ENCODE assay signal across 9 cellular contexts in genomic region chr12:95004610-95005009, GRCh38. TPM values are rescaled to one million over a fixed set of nuclear protein-coding genes. Genes with fewer than 3 reads are reported as not detected.
DNase-seq lines count a peak whose midpoint lies in the region; ATAC-seq and TF ChIP-seq lines count a peak whose summit lies in the region.
"Had no signal": no experiment of that assay in that cellular context is flagged by ENCODE, and none has a peak within 500 bp of the region (broad histone marks: within the 10 kb centered on the region; RNA-seq: fewer than 3 reads in every experiment).

No MANE protein-coding gene starts in this region.

- TF ChIP-seq CTCF in fibroblast of villous mesenchyme (IDR thresholded peaks at IDR 0.05; ENCODE audit: insufficient read depth, low read depth, low read length) (no peak), GM20000 (IDR thresholded peaks at IDR 0.05; ENCODE audit: extremely low read depth, missing control alignments) (no peak)

- H3K9me3 Mint-ChIP-seq in activated CD4-positive, alpha-beta memory T cell treated with anti-CD3 and anti-CD28 coated beads, Interleukin-2, amount 10 ng/mL, durations not matched to agents 7 days and 5 days = peaks cover 20% of the 10 kb centered on the region

- H3K4me3 ChIP-seq in fibroblast of villous mesenchyme (ENCODE audit: low read depth, low read length) = no peak overlapping the region

- H3K4me1 Mint-ChIP-seq in activated CD4-positive, alpha-beta memory T cell treated with anti-CD3 and anti-CD28 coated beads, Interleukin-2, amount 10 ng/mL, durations not matched to agents 7 days and 5 days = peaks cover 43% of the 10 kb centered on the region

- DNase-seq in AML-193 (lab: John Stamatoyannopoulos, UW) (peak; percentile 50 to 73), HCEC 1CT (peak; percentile 23), fibroblast of villous mesenchyme (ENCODE audit: low read depth) (peak; percentile 82), NCI-H82 treated with DMSO at 0.1 percent for 48 hours (lab: John Stamatoyannopoulos, UW; ENCODE audit: unreplicated experiment) (no peak), GM20000 (ENCODE audit: low spot score) (no peak)
- DNase-seq in activated CD4-positive, alpha-beta memory T cell treated with anti-CD3 and anti-CD28 coated beads, Interleukin-2, amount 10 ng/mL, durations not matched to agents 7 days and 5 days = no peak
- DNase-seq in stimulated activated CD8-positive, alpha-beta memory T cell treated with anti-CD3 and anti-CD28 coated beads, Interleukin-4, amount 100 ng/mL, for 48 hours = no peak
- DNase-seq: NCI-H2227 treated with DMSO at 0.1 percent for 48 hours had no signal

- POLR2A ChIA-PET in activated CD4-positive, alpha-beta memory T cell treated with anti-CD3 and anti-CD28 coated beads, Interleukin-2, amount 10 ng/mL, durations not matched to agents 7 days and 5 days (lab: Charles Lee) = interaction anchor here (1.0 to 5.1 kb wide), 5 partner anchors 9 to 1173 kb away, joined by 3 to 48 read pairs (median 7); partner anchors contain the start of gene NR2C1

- H3K27me3 Mint-ChIP-seq in activated CD4-positive, alpha-beta memory T cell treated with anti-CD3 and anti-CD28 coated beads, Interleukin-2, amount 10 ng/mL, durations not matched to agents 7 days and 5 days = no peaks in the 10 kb centered on the region

- H3K36me3 Mint-ChIP-seq in activated CD4-positive, alpha-beta memory T cell treated with anti-CD3 and anti-CD28 coated beads, Interleukin-2, amount 10 ng/mL, durations not matched to agents 7 days and 5 days (ENCODE audit: low read depth) = peaks cover 28% of the 10 kb centered on the region

- CTCF ChIA-PET in activated CD4-positive, alpha-beta memory T cell treated with anti-CD3 and anti-CD28 coated beads, Interleukin-2, amount 10 ng/mL, durations not matched to agents 7 days and 5 days (lab: Charles Lee) = interaction anchor here (0.9 to 1.7 kb wide), 5 partner anchors 15 to 213 kb away, joined by 3 to 4 read pairs (median 3); partner anchors contain the start of genes FGD6 and VEZT

- H3K4me3 Mint-ChIP-seq in activated CD4-positive, alpha-beta memory T cell treated with anti-CD3 and anti-CD28 coated beads, Interleukin-2, amount 10 ng/mL, durations not matched to agents 7 days and 5 days = peak overlapping the region; percentile 36

- no peak overlapping the region for H3K27ac Mint-ChIP-seq in activated CD4-positive, alpha-beta memory T cell treated with anti-CD3 and anti-CD28 coated beads, Interleukin-2, amount 10 ng/mL, durations not matched to agents 7 days and 5 days

- no peak for ATAC-seq in GM21576 (IDR thresholded peaks at IDR 0.05; ENCODE audit: unreplicated experiment)

RNA-seq across cellular contexts. Expression of gene NDUFA12, which starts 1.1 kb away (rescaled TPM):
- total RNA-seq in activated CD4-positive, alpha-beta memory T cell treated with anti-CD3 and anti-CD28 coated beads, Interleukin-2, amount 10 ng/mL, durations not matched to agents 7 days and 5 days = 100 to 1,000 TPM; 155 to 167 TPM
- 108 and 137 TPM in 2 replicates for total RNA-seq in fibroblast of villous mesenchyme

Comparison
In these comparisons a context has a peak if more than half of its experiments do, and no peak if none do; other contexts are left out.
1. DNase-seq: peak in AML-193 (2 of 2), HCEC 1CT (single experiment) and fibroblast of villous mesenchyme (single experiment); none in activated CD4-positive, alpha-beta memory T cell treated with anti-CD3 and anti-CD28 coated beads, Interleukin-2, amount 10 ng/mL, durations not matched to agents 7 days and 5 days (single experiment), stimulated activated CD8-positive, alpha-beta memory T cell treated with anti-CD3 and anti-CD28 coated beads, Interleukin-4, amount 100 ng/mL, for 48 hours (single experiment), NCI-H82 treated with DMSO at 0.1 percent for 48 hours (single experiment) and GM20000 (single experiment).